In genomic region chr10:11227103-11227502, GRCh38 we compare ENCODE assay signal across 8 cellular contexts.
DNase-seq lines count a peak whose midpoint lies in the region; ATAC-seq and TF ChIP-seq lines count a peak whose summit lies in the region.

No MANE protein-coding gene starts in this region.

- H3K36me3 Mint-ChIP-seq in activated CD4-positive, alpha-beta T cell treated with anti-CD3 and anti-CD28 coated beads, Interleukin-2, amount 10 ng/mL, durations not matched to agents 24 days and 14 days (ENCODE audit: low read depth): peaks cover 65% of the 10 kb centered on the region
- H3K36me3 Mint-ChIP-seq in neural crest cell (ENCODE audit: low read depth): peaks cover 7% of the 10 kb centered on the region

- peak overlapping the region; percentile 92 for H3K27ac Mint-ChIP-seq in activated CD4-positive, alpha-beta T cell treated with anti-CD3 and anti-CD28 coated beads, Interleukin-2, amount 10 ng/mL, durations not matched to agents 24 days and 14 days
- H3K27ac Mint-ChIP-seq in neural crest cell (ENCODE audit: unreplicated experiment): peak overlapping the region; percentile 60

- peak; percentile 51 for ATAC-seq in HG02588 (IDR thresholded peaks at IDR 0.05; ENCODE audit: unreplicated experiment)

- H3K27me3 ChIP-seq in HL-60 (ENCODE audit: insufficient read depth, poor library complexity, severe bottlenecking): no peaks in the 10 kb centered on the region

- intact Hi-C loops in activated CD4-positive, alpha-beta T cell treated with anti-CD3 and anti-CD28 coated beads, Interleukin-2, amount 10 ng/mL, durations not matched to agents 24 days and 14 days (cut with micrococcal nuclease): loop anchor here (2.0 kb wide), 1 partner anchor 48 kb away; no protein-coding TSS in a partner anchor

- H3K9me3 Mint-ChIP-seq in activated CD4-positive, alpha-beta T cell treated with anti-CD3 and anti-CD28 coated beads, Interleukin-2, amount 10 ng/mL, durations not matched to agents 24 days and 14 days: no peaks in the 10 kb centered on the region
- H3K9me3 Mint-ChIP-seq in neural crest cell: no peaks in the 10 kb centered on the region

- H3K27me3 Mint-ChIP-seq in activated CD4-positive, alpha-beta T cell treated with anti-CD3 and anti-CD28 coated beads, Interleukin-2, amount 10 ng/mL, durations not matched to agents 24 days and 14 days: no peaks in the 10 kb centered on the region
- no peaks in the 10 kb centered on the region for H3K27me3 Mint-ChIP-seq in neural crest cell (ENCODE audit: low read depth)

- peak overlapping the region; percentile 66 for H3K4me3 Mint-ChIP-seq in activated CD4-positive, alpha-beta T cell treated with anti-CD3 and anti-CD28 coated beads, Interleukin-2, amount 10 ng/mL, durations not matched to agents 24 days and 14 days
- no peak overlapping the region for H3K4me3 Mint-ChIP-seq in neural crest cell

- no peak for TF ChIP-seq CTCF in HL-60 (IDR thresholded peaks at IDR 0.05; ENCODE audit: insufficient read depth, low read length)
- no peak for TF ChIP-seq CTCF in neural crest cell (conservative IDR thresholded peaks at IDR 0.05)

- no peak for DNase-seq in activated CD4-positive, alpha-beta T cell treated with anti-CD3 and anti-CD28 coated beads, Interleukin-2, amount 10 ng/mL, durations not matched to agents 24 days and 14 days
- no peak for DNase-seq in activated CD4-positive, alpha-beta T cell treated with anti-CD3 and anti-CD28 coated beads, Interleukin-2, amount 50 U/mL, for 4 hours
- DNase-seq in HL-60 (ENCODE audit: low read depth in 1 of 2, low spot score in 1 of 2): peak; percentile 27 to 46
- no peak for DNase-seq in neural crest cell (ENCODE audit: low read depth, low spot score)
- DNase-seq in SK-N-DZ (ENCODE audit: low spot score): no peak
- no peak for DNase-seq in DMS114 treated with DMSO at 0.1 percent for 48 hours (lab: John Stamatoyannopoulos, UW; ENCODE audit: unreplicated experiment)
- DNase-seq in NCI-H69 (lab: John Stamatoyannopoulos, UW): no peak

- H3K27ac ChIP-seq in HL-60 (replicated peaks): peak overlapping the region; percentile 71

- H3K4me1 Mint-ChIP-seq in activated CD4-positive, alpha-beta T cell treated with anti-CD3 and anti-CD28 coated beads, Interleukin-2, amount 10 ng/mL, durations not matched to agents 24 days and 14 days: peaks cover 72% of the 10 kb centered on the region
- H3K4me1 Mint-ChIP-seq in neural crest cell: peaks cover 36% of the 10 kb centered on the region

- H3K4me3 ChIP-seq in HL-60 (replicated peaks; ENCODE audit: insufficient read depth, low read length): no peak overlapping the region

Comparison
In these comparisons a context has a peak if more than half of its experiments do, and no peak if none do; other contexts are left out.
1. DNase-seq: peak in HL-60 (2 of 2); none in activated CD4-positive, alpha-beta T cell treated with anti-CD3 and anti-CD28 coated beads, Interleukin-2, amount 10 ng/mL, durations not matched to agents 24 days and 14 days (single experiment), activated CD4-positive, alpha-beta T cell treated with anti-CD3 and anti-CD28 coated beads, Interleukin-2, amount 50 U/mL, for 4 hours (0 of 2), neural crest cell (single experiment), SK-N-DZ (single experiment), DMS114 treated with DMSO at 0.1 percent for 48 hours (single experiment) and NCI-H69 (single experiment).